Comparison of ENCODE assay signal across 32 cellular contexts in the genomic region with DNA sequence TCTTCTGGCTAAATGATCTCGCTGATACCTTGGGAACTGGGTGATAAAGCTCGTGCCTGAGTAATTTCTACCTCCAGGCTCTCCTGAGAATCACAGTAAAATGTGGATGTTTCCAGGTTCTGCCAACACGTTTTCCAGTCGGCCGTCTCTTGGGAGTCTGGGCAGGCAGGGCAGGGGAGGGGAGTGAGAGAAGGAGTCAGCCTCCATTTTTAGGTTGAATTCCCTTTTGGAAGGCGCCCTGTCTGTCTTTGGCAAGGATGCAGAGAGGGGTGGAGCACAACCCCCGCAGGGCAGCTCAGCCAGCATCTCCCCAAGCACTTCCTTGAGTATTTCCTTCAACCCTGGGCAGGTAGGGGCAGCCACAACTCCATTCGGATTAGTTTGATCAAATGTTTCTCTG. TPM values are rescaled to one million over a fixed set of nuclear protein-coding genes. Genes with fewer than 3 reads are reported as not detected.
"Had no signal": no experiment of that assay in that cellular context is flagged by ENCODE, and none has a peak within 500 bp of the region (broad histone marks: within the 10 kb centered on the region; RNA-seq: fewer than 3 reads in every experiment).

No MANE protein-coding gene starts in this region.

- H3K4me1 ChIP-seq: SJSA1 had no signal

- H3K36me3 Mint-ChIP-seq: activated naive CD8-positive, alpha-beta T cell treated with anti-CD3 and anti-CD28 coated beads, Interleukin-2, amount 10 ng/mL, durations not matched to agents 7 days and 5 days had no signal

- H3K27me3 Mint-ChIP-seq: activated naive CD8-positive, alpha-beta T cell treated with anti-CD3 and anti-CD28 coated beads, Interleukin-2, amount 10 ng/mL, durations not matched to agents 7 days and 5 days had no signal

- H3K27me3 ChIP-seq: SJSA1 had no signal

- H3K4me3 Mint-ChIP-seq: activated CD4-positive, alpha-beta memory T cell treated with anti-CD3 and anti-CD28 coated beads for 36 hours; activated naive CD4-positive, alpha-beta T cell treated with anti-CD3 and anti-CD28 coated beads, Interleukin-2, amount 50 U/mL, for 24 hours; activated naive CD8-positive, alpha-beta T cell treated with anti-CD3 and anti-CD28 coated beads, Interleukin-2, amount 10 ng/mL, durations not matched to agents 7 days and 5 days; brain; IgD-negative memory B cell; T-helper 1 cell treated with Interleukin-12 subunit alpha and Interleukin-12 subunit beta and Interleukin-4 antibody, amounts not matched to agents 30 μg/mL and 1 μg/mL, for 36 hours; T-helper 2 cell treated with Interferon-gamma antibody and Interleukin-4, amounts not matched to agents 5 μg/mL and 100 μg/mL, for 36 hours had no signal

- H3K27ac Mint-ChIP-seq: activated CD4-positive, alpha-beta memory T cell treated with anti-CD3 and anti-CD28 coated beads for 36 hours; activated naive CD4-positive, alpha-beta T cell treated with anti-CD3 and anti-CD28 coated beads, Interleukin-2, amount 50 U/mL, for 24 hours; activated naive CD8-positive, alpha-beta T cell treated with anti-CD3 and anti-CD28 coated beads, Interleukin-2, amount 10 ng/mL, durations not matched to agents 7 days and 5 days; activated T-helper 2 cell treated with anti-CD3 and anti-CD28 coated beads, Interferon-gamma antibody, Interleukin-2, Interleukin-4, amounts not matched to agents 10 μg/mL and 5 μg/mL and 100 μg/mL, durations not matched to agents 14 hours and 24 hours and 36 hours; IgD-negative memory B cell; T-helper 1 cell treated with Interleukin-12 subunit alpha and Interleukin-12 subunit beta and Interleukin-4 antibody, amounts not matched to agents 30 μg/mL and 1 μg/mL, for 36 hours; T-helper 2 cell treated with Interferon-gamma antibody and Interleukin-4, amounts not matched to agents 5 μg/mL and 100 μg/mL, for 36 hours had no signal

- H3K9me3 ChIP-seq: SJSA1, SK-N-SH had no signal

- H3K36me3 ChIP-seq: SJSA1 had no signal

- H3K27ac ChIP-seq: SJSA1 had no signal

- DNase-seq: activated CD4-positive, alpha-beta memory T cell treated with anti-CD3 and anti-CD28 coated beads for 36 hours; activated CD4-positive, alpha-beta T cell treated with anti-CD3 and anti-CD28 coated beads for 4 hours; activated CD4-positive, alpha-beta T cell treated with anti-CD3 and anti-CD28 coated beads, Interleukin-2, amount 50 U/mL, for 1 hour; activated CD4-positive, CD25-positive, alpha-beta regulatory T cell treated with anti-CD3 and anti-CD28 coated beads, Interleukin-2, amount 50 U/mL, for 72 hours; activated CD8-positive, alpha-beta memory T cell treated with anti-CD3 and anti-CD28 coated beads, Interleukin-2, amount 50 U/mL, for 4 hours; activated naive CD8-positive, alpha-beta T cell treated with anti-CD3 and anti-CD28 coated beads, Interleukin-2, amount 10 ng/mL, durations not matched to agents 7 days and 5 days; amygdala; caudate nucleus; cerebellar nuclear complex; Karpas-422; KBM-7; NCI-H1105; NCI-H1417 treated with DMSO at 0.1 percent for 48 hours; NCI-H187 treated with DMSO at 0.1 percent for 48 hours; NCI-H2081; NCI-H226; NCI-H446 treated with DMSO at 0.1 percent for 48 hours; NCI-H524 treated with DMSO at 0.1 percent for 48 hours; SHP77 treated with DMSO at 0.1 percent for 48 hours; SK-N-SH had no signal

- ATAC-seq: Panc1 had no signal

- H3K4me3 ChIP-seq: SJSA1 had no signal

- H3K4me1 Mint-ChIP-seq: activated naive CD4-positive, alpha-beta T cell treated with anti-CD3 and anti-CD28 coated beads, Interleukin-2, amount 50 U/mL, for 24 hours; activated naive CD8-positive, alpha-beta T cell treated with anti-CD3 and anti-CD28 coated beads, Interleukin-2, amount 10 ng/mL, durations not matched to agents 7 days and 5 days; IgD-negative memory B cell had no signal

RNA-seq across cellular contexts. Expression of gene ACTRT2, which starts 15.5 kb away (rescaled TPM):
- total RNA-seq: activated CD4-positive, alpha-beta memory T cell treated with anti-CD3 and anti-CD28 coated beads for 36 hours; activated naive CD8-positive, alpha-beta T cell treated with anti-CD3 and anti-CD28 coated beads, Interleukin-2, amount 10 ng/mL, durations not matched to agents 7 days and 5 days; activated T-helper 2 cell treated with anti-CD3 and anti-CD28 coated beads, Interferon-gamma antibody, Interleukin-2, Interleukin-4, amounts not matched to agents 10 μg/mL and 5 μg/mL and 100 μg/mL, durations not matched to agents 14 hours and 24 hours and 36 hours; bronchial epithelial cell; MCF 10A; RPMI7951; SJSA1 had no signal
- polyA plus RNA-seq: adipose tissue, IgD-negative memory B cell, SK-N-SH had no signal
